22 cellular contexts compared by ENCODE assay signal in genomic region chr13:52615134-52615801, GRCh38. TPM values are rescaled to one million over a fixed set of nuclear protein-coding genes. Genes with fewer than 3 reads are reported as not detected.
A peak's percentile ranks its signal among the peaks of the same experiment; 100 is the strongest.
DNase-seq lines count a peak whose midpoint lies in the region; ATAC-seq and TF ChIP-seq lines count a peak whose summit lies in the region.
"Had no signal": no experiment of that assay in that cellular context is flagged by ENCODE, and none has a peak within 500 bp of the region (broad histone marks: within the 10 kb centered on the region; RNA-seq: fewer than 3 reads in every experiment).

No MANE protein-coding gene starts in this region.

- H3K4me1 Mint-ChIP-seq in activated CD4-positive, alpha-beta memory T cell treated with anti-CD3 and anti-CD28 coated beads, Interleukin-2, amount 10 ng/mL, durations not matched to agents 7 days and 5 days = peaks cover 25% of the 10 kb centered on the region
- peaks cover 28% of the 10 kb centered on the region for H3K4me1 Mint-ChIP-seq in activated CD4-positive, alpha-beta memory T cell treated with anti-CD3 and anti-CD28 coated beads for 36 hours (ENCODE audit: low read depth)
- H3K4me1 Mint-ChIP-seq in CD8-positive, alpha-beta memory T cell = peaks cover 25 to 35% (median 33%) of the 10 kb centered on the region in 3 donors
- H3K4me1 Mint-ChIP-seq in activated T-helper 2 cell treated with anti-CD3 and anti-CD28 coated beads, Interferon-gamma antibody, Interleukin-2, Interleukin-4, amounts not matched to agents 10 μg/mL and 5 μg/mL and 100 μg/mL, durations not matched to agents 14 hours and 24 hours and 36 hours (ENCODE audit: low read depth) = peaks cover 16% of the 10 kb centered on the region
- H3K4me1 Mint-ChIP-seq in naive thymus-derived CD8-positive, alpha-beta T cell = peaks cover 14 to 38% (median 28%) of the 10 kb centered on the region in 4 donors

- CTCF ChIA-PET in activated CD4-positive, alpha-beta memory T cell treated with anti-CD3 and anti-CD28 coated beads, Interleukin-2, amount 10 ng/mL, durations not matched to agents 7 days and 5 days (lab: Charles Lee) = interaction anchor here (0.9 to 2.9 kb wide), 3 partner anchors 37 to 49 kb away, joined by 3 to 40 read pairs (median 4); partner anchors contain the start of gene SUGT1
- CTCF ChIA-PET in activated CD4-positive, alpha-beta memory T cell treated with anti-CD3 and anti-CD28 coated beads for 36 hours (lab: Charles Lee) = interaction anchor here (1.1 to 2.7 kb wide), 2 partner anchors 37 to 38 kb away, joined by 3 to 31 read pairs; partner anchors contain the start of gene SUGT1
- CTCF ChIA-PET in CD8-positive, alpha-beta memory T cell (lab: Charles Lee) = interaction anchor here (2.7 to 3.5 kb wide), 2 partner anchors 38 to 353 kb away, joined by 8 to 38 read pairs; partner anchors contain the start of gene SUGT1

- peaks cover 12% of the 10 kb centered on the region for H3K4me1 ChIP-seq in CD8-positive, alpha-beta memory T cell (ENCODE audit: insufficient read depth, low read length)
- H3K4me1 ChIP-seq in sigmoid colon = peaks cover 0 to 14% (median 7%) of the 10 kb centered on the region in 4 donors

- ATAC-seq in naive thymus-derived CD8-positive, alpha-beta T cell = no peak
- no peak for ATAC-seq in left colon
- ATAC-seq: body of pancreas had no signal

- no peak for TF ChIP-seq EP300 in sigmoid colon (IDR thresholded peaks at IDR 0.05)

- no peaks in the 10 kb centered on the region for H3K27me3 ChIP-seq in CD8-positive, alpha-beta memory T cell (ENCODE audit: insufficient read depth, low read length, poor library complexity, severe bottlenecking)
- no peaks in the 10 kb centered on the region for H3K27me3 ChIP-seq in sigmoid colon
- H3K27me3 ChIP-seq: body of pancreas, ovary, right atrium auricular region had no signal

- intact Hi-C loops in activated CD4-positive, alpha-beta memory T cell treated with anti-CD3 and anti-CD28 coated beads for 36 hours (cut with micrococcal nuclease) = loop anchor here (10.0 kb wide), 1 partner anchor 190 kb away; no protein-coding TSS in a partner anchor
- intact Hi-C loops in activated T-helper 2 cell treated with anti-CD3 and anti-CD28 coated beads, Interferon-gamma antibody, Interleukin-2, Interleukin-4, amounts not matched to agents 10 μg/mL and 5 μg/mL and 100 μg/mL, durations not matched to agents 14 hours and 24 hours and 36 hours (cut with micrococcal nuclease) = no loop called here
- intact Hi-C loops in left colon (cut with DNase I, micrococcal nuclease) (loop anchor here in 1 of 2 donors (5.0 kb wide), 1 partner anchor 37 kb away; the partner anchor contains the start of gene SUGT1), sigmoid colon (cut with DNase I) (loop anchor here (5.0 kb wide), 2 partner anchors 37 to 163 kb away; partner anchors contain the start of genes SUGT1 and VPS36)

- H3K36me3 ChIP-seq in CD8-positive, alpha-beta memory T cell (ENCODE audit: insufficient read depth, low read length) = no peaks in the 10 kb centered on the region
- H3K36me3 ChIP-seq in sigmoid colon = peaks cover 0 to 5% (median 0%) of the 10 kb centered on the region in 4 donors
- H3K36me3 ChIP-seq: ovary, right atrium auricular region, thoracic aorta had no signal

- DNase-seq in activated CD4-positive, alpha-beta memory T cell treated with anti-CD3 and anti-CD28 coated beads, Interleukin-2, amount 10 ng/mL, durations not matched to agents 7 days and 5 days = no peak
- no peak for DNase-seq in activated CD4-positive, alpha-beta memory T cell treated with anti-CD3 and anti-CD28 coated beads for 36 hours
- DNase-seq in CD8-positive, alpha-beta memory T cell = no peak
- DNase-seq in activated T-helper 2 cell treated with anti-CD3 and anti-CD28 coated beads, Interferon-gamma antibody, Interleukin-2, Interleukin-4, amounts not matched to agents 10 μg/mL and 5 μg/mL and 100 μg/mL, durations not matched to agents 14 hours and 24 hours and 36 hours (ENCODE audit: low spot score) = no peak
- DNase-seq in naive thymus-derived CD8-positive, alpha-beta T cell = no peak
- DNase-seq in left colon (no peak), NCI-H510A treated with DMSO at 0.1 percent for 48 hours (lab: John Stamatoyannopoulos, UW) (no peak), sigmoid colon (no peak)
- DNase-seq: activated CD4-positive, CD25-positive, alpha-beta regulatory T cell; body of pancreas; GOT3; kidney glomerular epithelial cell; NCI-H1092 treated with DMSO at 0.1 percent for 48 hours; NCI-H2029 treated with DMSO at 0.1 percent for 48 hours; NCI-H226; NCI-H774; ovary; stimulated activated CD4-positive, alpha-beta T cell treated with anti-CD3 and anti-CD28 coated beads, Interleukin-12 subunit alpha, Interleukin-12 subunit beta, amount 100 ng/mL, for 4 hours; stimulated activated CD4-positive, alpha-beta T cell treated with anti-CD3 and anti-CD28 coated beads, Interleukin-4, amount 100 ng/mL, for 24 hours; stimulated activated naive CD4-positive, alpha-beta T cell had no signal

- WGBS in sigmoid colon, 2 donors = 95 to 97% methylated on average over 4 of the region's 4 CpGs

- H3K4me3 ChIP-seq in CD8-positive, alpha-beta memory T cell (ENCODE audit: low read length) = no peak overlapping the region
- H3K4me3 ChIP-seq in sigmoid colon = no peak overlapping the region
- H3K4me3 ChIP-seq: body of pancreas, ovary, right atrium auricular region, thoracic aorta had no signal

- H3K4me3 Mint-ChIP-seq in activated CD4-positive, alpha-beta memory T cell treated with anti-CD3 and anti-CD28 coated beads, Interleukin-2, amount 10 ng/mL, durations not matched to agents 7 days and 5 days = peak overlapping the region; percentile 32
- H3K4me3 Mint-ChIP-seq in activated CD4-positive, alpha-beta memory T cell treated with anti-CD3 and anti-CD28 coated beads for 36 hours = no peak overlapping the region
- H3K4me3 Mint-ChIP-seq in CD8-positive, alpha-beta memory T cell = peak overlapping the region in 5 of 7 donors; percentile 15 to 87 (median 28)
- H3K4me3 Mint-ChIP-seq in activated T-helper 2 cell treated with anti-CD3 and anti-CD28 coated beads, Interferon-gamma antibody, Interleukin-2, Interleukin-4, amounts not matched to agents 10 μg/mL and 5 μg/mL and 100 μg/mL, durations not matched to agents 14 hours and 24 hours and 36 hours (ENCODE audit: low read depth) = peak overlapping the region; percentile 52
- H3K4me3 Mint-ChIP-seq in naive thymus-derived CD8-positive, alpha-beta T cell = peak overlapping the region in 8 of 10 donors; percentile 11 to 62 (median 48)

- no peak overlapping the region for H3K27ac Mint-ChIP-seq in activated CD4-positive, alpha-beta memory T cell treated with anti-CD3 and anti-CD28 coated beads, Interleukin-2, amount 10 ng/mL, durations not matched to agents 7 days and 5 days
- H3K27ac Mint-ChIP-seq in activated CD4-positive, alpha-beta memory T cell treated with anti-CD3 and anti-CD28 coated beads for 36 hours = no peak overlapping the region
- H3K27ac Mint-ChIP-seq in CD8-positive, alpha-beta memory T cell = peak overlapping the region in 3 of 8 donors; percentile 42 to 74 (median 72)
- H3K27ac Mint-ChIP-seq in activated T-helper 2 cell treated with anti-CD3 and anti-CD28 coated beads, Interferon-gamma antibody, Interleukin-2, Interleukin-4, amounts not matched to agents 10 μg/mL and 5 μg/mL and 100 μg/mL, durations not matched to agents 14 hours and 24 hours and 36 hours = no peak overlapping the region
- H3K27ac Mint-ChIP-seq in naive thymus-derived CD8-positive, alpha-beta T cell = peak overlapping the region in 5 of 10 donors; percentile 20 to 86 (median 52)

- H3K9me3 ChIP-seq in CD8-positive, alpha-beta memory T cell (ENCODE audit: low read length) = no peaks in the 10 kb centered on the region
- no peaks in the 10 kb centered on the region for H3K9me3 ChIP-seq in sigmoid colon
- H3K9me3 ChIP-seq: body of pancreas, ovary, right atrium auricular region, thoracic aorta had no signal

- no peak overlapping the region for H3K27ac ChIP-seq in CD8-positive, alpha-beta memory T cell (ENCODE audit: low read depth, low read length)
- no peak overlapping the region for H3K27ac ChIP-seq in sigmoid colon
- H3K27ac ChIP-seq: body of pancreas, ovary, right atrium auricular region, thoracic aorta had no signal

- TF ChIP-seq CTCF in sigmoid colon (IDR thresholded peaks at IDR 0.05) = no peak

- TF ChIP-seq POLR2A in sigmoid colon (IDR thresholded peaks at IDR 0.05) = no peak

- H3K9me3 Mint-ChIP-seq in activated CD4-positive, alpha-beta memory T cell treated with anti-CD3 and anti-CD28 coated beads, Interleukin-2, amount 10 ng/mL, durations not matched to agents 7 days and 5 days = no peaks in the 10 kb centered on the region
- H3K9me3 Mint-ChIP-seq in activated CD4-positive, alpha-beta memory T cell treated with anti-CD3 and anti-CD28 coated beads for 36 hours = no peaks in the 10 kb centered on the region
- H3K9me3 Mint-ChIP-seq in CD8-positive, alpha-beta memory T cell = no peaks in the 10 kb centered on the region
- no peaks in the 10 kb centered on the region for H3K9me3 Mint-ChIP-seq in activated T-helper 2 cell treated with anti-CD3 and anti-CD28 coated beads, Interferon-gamma antibody, Interleukin-2, Interleukin-4, amounts not matched to agents 10 μg/mL and 5 μg/mL and 100 μg/mL, durations not matched to agents 14 hours and 24 hours and 36 hours
- no peaks in the 10 kb centered on the region for H3K9me3 Mint-ChIP-seq in naive thymus-derived CD8-positive, alpha-beta T cell

- POLR2A ChIA-PET in activated CD4-positive, alpha-beta memory T cell treated with anti-CD3 and anti-CD28 coated beads, Interleukin-2, amount 10 ng/mL, durations not matched to agents 7 days and 5 days (lab: Charles Lee) = interaction anchor here (2.8 to 3.9 kb wide), 2 partner anchors 38 to 165 kb away, joined by 15 to 91 read pairs; partner anchors contain the start of genes SUGT1 and VPS36
- POLR2A ChIA-PET in activated CD4-positive, alpha-beta memory T cell treated with anti-CD3 and anti-CD28 coated beads for 36 hours (lab: Charles Lee) = interaction anchor here (1.1 kb wide), 1 partner anchor 37 kb away, joined by 3 read pairs; no protein-coding TSS in a partner anchor
- POLR2A ChIA-PET in CD8-positive, alpha-beta memory T cell (lab: Charles Lee) = interaction anchor here (2.9 kb wide), 1 partner anchor 38 kb away, joined by 48 read pairs; the partner anchor contains the start of gene SUGT1
- POLR2A ChIA-PET in naive thymus-derived CD8-positive, alpha-beta T cell (lab: Charles Lee) = interaction anchor here (4.6 kb wide), 1 partner anchor 37 kb away, joined by 114 read pairs; the partner anchor contains the start of gene SUGT1

- peaks cover 7% of the 10 kb centered on the region for H3K27me3 Mint-ChIP-seq in activated CD4-positive, alpha-beta memory T cell treated with anti-CD3 and anti-CD28 coated beads, Interleukin-2, amount 10 ng/mL, durations not matched to agents 7 days and 5 days
- peaks cover 1% of the 10 kb centered on the region for H3K27me3 Mint-ChIP-seq in activated CD4-positive, alpha-beta memory T cell treated with anti-CD3 and anti-CD28 coated beads for 36 hours
- no peaks in the 10 kb centered on the region for H3K27me3 Mint-ChIP-seq in CD8-positive, alpha-beta memory T cell
- H3K27me3 Mint-ChIP-seq in activated T-helper 2 cell treated with anti-CD3 and anti-CD28 coated beads, Interferon-gamma antibody, Interleukin-2, Interleukin-4, amounts not matched to agents 10 μg/mL and 5 μg/mL and 100 μg/mL, durations not matched to agents 14 hours and 24 hours and 36 hours (ENCODE audit: low read depth) = peaks cover 11% of the 10 kb centered on the region
- peaks cover 0 to 5% (median 0%) of the 10 kb centered on the region in 5 donors for H3K27me3 Mint-ChIP-seq in naive thymus-derived CD8-positive, alpha-beta T cell

- H3K36me3 Mint-ChIP-seq in activated CD4-positive, alpha-beta memory T cell treated with anti-CD3 and anti-CD28 coated beads, Interleukin-2, amount 10 ng/mL, durations not matched to agents 7 days and 5 days (ENCODE audit: low read depth) = no peaks in the 10 kb centered on the region
- H3K36me3 Mint-ChIP-seq in activated CD4-positive, alpha-beta memory T cell treated with anti-CD3 and anti-CD28 coated beads for 36 hours = no peaks in the 10 kb centered on the region
- H3K36me3 Mint-ChIP-seq in CD8-positive, alpha-beta memory T cell = peaks cover 0 to 14% (median 0%) of the 10 kb centered on the region in 3 donors
- H3K36me3 Mint-ChIP-seq in activated T-helper 2 cell treated with anti-CD3 and anti-CD28 coated beads, Interferon-gamma antibody, Interleukin-2, Interleukin-4, amounts not matched to agents 10 μg/mL and 5 μg/mL and 100 μg/mL, durations not matched to agents 14 hours and 24 hours and 36 hours (ENCODE audit: low read depth) = no peaks in the 10 kb centered on the region
- H3K36me3 Mint-ChIP-seq in naive thymus-derived CD8-positive, alpha-beta T cell = peaks cover 0 to 2% (median 0%) of the 10 kb centered on the region in 3 donors

RNA-seq across cellular contexts. Expression of gene HNRNPA1L2, which starts 27.0 kb away (rescaled TPM):
- 1 to 10 TPM; 8.9 to 9.3 TPM for total RNA-seq in activated CD4-positive, alpha-beta memory T cell treated with anti-CD3 and anti-CD28 coated beads, Interleukin-2, amount 10 ng/mL, durations not matched to agents 7 days and 5 days
- 1 to 10 TPM; 7.6 to 8.5 TPM for total RNA-seq in activated CD4-positive, alpha-beta memory T cell treated with anti-CD3 and anti-CD28 coated beads for 36 hours
- total RNA-seq in CD8-positive, alpha-beta memory T cell = 10 to 100 TPM in 1 of 2 experiments, 1 to 10 TPM in 1; 9.3 to 11.1 TPM
- polyA plus RNA-seq in CD8-positive, alpha-beta memory T cell = 10.1 TPM
- total RNA-seq in activated T-helper 2 cell treated with anti-CD3 and anti-CD28 coated beads, Interferon-gamma antibody, Interleukin-2, Interleukin-4, amounts not matched to agents 10 μg/mL and 5 μg/mL and 100 μg/mL, durations not matched to agents 14 hours and 24 hours and 36 hours = 8.4 and 9.3 TPM in 2 replicates
- 10 to 100 TPM; 18.1 to 19.2 TPM for total RNA-seq in naive thymus-derived CD8-positive, alpha-beta T cell
- 10 to 100 TPM in 1 of 3 donors, 1 to 10 TPM in 2; 6.5 to 11.3 (median 8.7) TPM for polyA plus RNA-seq in naive thymus-derived CD8-positive, alpha-beta T cell
- 1 to 10 TPM; 2.6 to 3.3 TPM for total RNA-seq in left colon
- total RNA-seq in sigmoid colon = 1 to 10 TPM in 3 of 4 donors, under 1 TPM in 1; 0.95 to 4.3 (median 3.7) TPM
- polyA plus RNA-seq in sigmoid colon = 1 to 10 TPM; 2.8 to 6.2 (median 3.6) TPM

RNA-seq across cellular contexts. Expression of gene SUGT1, which starts 37.4 kb away (rescaled TPM):
- total RNA-seq in activated CD4-positive, alpha-beta memory T cell treated with anti-CD3 and anti-CD28 coated beads, Interleukin-2, amount 10 ng/mL, durations not matched to agents 7 days and 5 days = 10 to 100 TPM; 50.1 to 51.7 TPM
- 10 to 100 TPM; 63.1 to 64.0 TPM for total RNA-seq in activated CD4-positive, alpha-beta memory T cell treated with anti-CD3 and anti-CD28 coated beads for 36 hours
- total RNA-seq in CD8-positive, alpha-beta memory T cell = 10 to 100 TPM; 66.7 to 71.1 TPM
- polyA plus RNA-seq in CD8-positive, alpha-beta memory T cell = 54.8 TPM
- 66.5 and 72.3 TPM in 2 replicates for total RNA-seq in activated T-helper 2 cell treated with anti-CD3 and anti-CD28 coated beads, Interferon-gamma antibody, Interleukin-2, Interleukin-4, amounts not matched to agents 10 μg/mL and 5 μg/mL and 100 μg/mL, durations not matched to agents 14 hours and 24 hours and 36 hours
- total RNA-seq in naive thymus-derived CD8-positive, alpha-beta T cell = 10 to 100 TPM; 38.7 to 45.4 TPM
- polyA plus RNA-seq in naive thymus-derived CD8-positive, alpha-beta T cell = 10 to 100 TPM; 50.4 to 53.1 (median 51.3) TPM
- 10 to 100 TPM; 39.8 to 41.6 TPM for total RNA-seq in left colon
- 10 to 100 TPM; 21.9 to 48.5 (median 39.4) TPM for total RNA-seq in sigmoid colon
- polyA plus RNA-seq in sigmoid colon = 10 to 100 TPM; 34.8 to 49.0 (median 42.9) TPM
